ENCODE assay signal across 12 cellular contexts in the genomic region with DNA sequence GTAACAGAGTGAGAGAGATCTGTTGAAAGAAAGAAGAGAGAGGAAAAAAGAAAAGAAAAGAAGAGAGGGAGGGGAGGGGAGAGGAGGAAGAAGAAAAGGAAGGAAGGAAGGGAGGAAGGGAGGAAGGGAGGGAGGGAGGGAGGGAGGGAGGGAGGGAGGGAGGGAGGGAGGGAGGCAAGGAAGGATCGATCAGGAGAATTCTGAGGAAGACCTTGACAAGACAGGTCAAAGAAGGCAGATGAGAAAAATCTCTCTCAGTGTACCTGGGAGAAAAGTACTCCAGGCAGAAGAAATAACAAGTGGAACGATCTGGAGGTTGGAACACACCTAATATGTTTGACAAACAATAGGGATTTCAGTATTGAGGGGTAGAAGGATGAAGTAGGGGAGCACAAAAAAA.
DNase-seq lines count a peak whose midpoint lies in the region; ATAC-seq and TF ChIP-seq lines count a peak whose summit lies in the region.
"Had no signal": no experiment of that assay in that cellular context is flagged by ENCODE, and none has a peak within 500 bp of the region (broad histone marks: within the 10 kb centered on the region; RNA-seq: fewer than 3 reads in every experiment).

No MANE protein-coding gene starts in this region.

- H2AFZ ChIP-seq in mammary epithelial cell (ENCODE audit: low read depth, low read length) = no peak overlapping the region
- no peak overlapping the region for H2AFZ ChIP-seq in HCT116 (ENCODE audit: low read depth, low read length, poor library complexity, severe bottlenecking)

- CTCF ChIA-PET in MCF 10A (lab: Yijun Ruan, JAX) = no interaction called here
- CTCF ChIA-PET in mammary epithelial cell (lab: Charles Lee; ENCODE audit: low non-redundant PET) = no interaction called here
- CTCF ChIA-PET in HCT116 (lab: Charles Lee) = no interaction called here
- CTCF ChIA-PET in WTC11 (lab: Charles Lee) = interaction anchor here (0.6 kb wide), 1 partner anchor 10 kb away, joined by 3 read pairs; no protein-coding TSS in a partner anchor

- H4K20me1 ChIP-seq in mammary epithelial cell (ENCODE audit: insufficient read depth, low read length) (no peaks in the 10 kb centered on the region), HCT116 (ENCODE audit: insufficient read depth) (peaks cover 4% of the 10 kb centered on the region; the same call in 1 of the 2 replicates)

- H3K4me3 ChIP-seq in mammary epithelial cell (replicated peaks in 1 of 3; ENCODE audit: insufficient read depth in 1 of 3, low read depth in 2 of 3, low read length in 3 of 3) (no peak overlapping the region), HCT116 (replicated peaks in 1 of 2; ENCODE audit: low read depth in 1 of 2, low read length in 2 of 2) (no peak overlapping the region)
- H3K4me3 ChIP-seq: BLaER1 treated with 17β-estradiol and CSF1 and Interleukin-3, amounts not matched to agents 10 nM and 100 nM had no signal

- H3K9ac ChIP-seq in mammary epithelial cell (ENCODE audit: insufficient read depth, low read length) = no peak overlapping the region
- no peak overlapping the region for H3K9ac ChIP-seq in HCT116 (ENCODE audit: low read length)
- H3K9ac ChIP-seq: BLaER1 treated with 17β-estradiol and CSF1 and Interleukin-3, amounts not matched to agents 10 nM and 100 nM had no signal

- H3K27me3 Mint-ChIP-seq in MCF 10A (ENCODE audit: insufficient read depth, unreplicated experiment) (no peaks in the 10 kb centered on the region), WTC11 (ENCODE audit: low read depth) (no peaks in the 10 kb centered on the region)
- H3K27me3 Mint-ChIP-seq: B cell; CD8-positive, alpha-beta memory T cell had no signal

- in situ Hi-C loops in mammary epithelial cell (cut with MboI; ENCODE audit: low sequenced_read_pairs in 2 of 2) = no loop called here

- no CpG with 5 or more reads among the region's 2 CpGs for WGBS in mammary epithelial cell (ENCODE audit: low coverage, missing lambda C conversion rate)

- H3K4me1 ChIP-seq in mammary epithelial cell (ENCODE audit: insufficient read depth, low read length) (peaks cover 14% of the 10 kb centered on the region), HCT116 (ENCODE audit: control insufficient read depth in 1 of 2, insufficient read depth in 2 of 2, low read length in 2 of 2) (peaks cover 13 to 14% of the 10 kb centered on the region in 2 experiments; a peak in 3 of 4 replicates)
- H3K4me1 ChIP-seq: BLaER1 treated with 17β-estradiol and CSF1 and Interleukin-3, amounts not matched to agents 10 nM and 100 nM; Caco-2 had no signal

- POLR2A ChIA-PET in MCF 10A (lab: Yijun Ruan, JAX) (no interaction called here), HCT116 (lab: Charles Lee) (no interaction called here), WTC11 (lab: Charles Lee) (no interaction called here)

- H3K4me1 Mint-ChIP-seq in MCF 10A (ENCODE audit: insufficient read depth, unreplicated experiment) (peaks cover 12% of the 10 kb centered on the region), WTC11 (peaks cover 13% of the 10 kb centered on the region)

- TF ChIP-seq RAD21 in HCT116 (IDR thresholded peaks at IDR 0.05; ENCODE audit: low read depth) = no peak

- no peaks in the 10 kb centered on the region for H3K9me3 ChIP-seq in mammary epithelial cell (replicated peaks; ENCODE audit: insufficient read depth, low read length)
- no peaks in the 10 kb centered on the region for H3K9me3 ChIP-seq in HCT116 (ENCODE audit: control insufficient read depth in 1 of 2, insufficient read depth in 1 of 2, low read depth in 1 of 2, low read length in 2 of 2)
- H3K9me3 ChIP-seq: BLaER1 treated with 17β-estradiol and CSF1 and Interleukin-3, amounts not matched to agents 10 nM and 100 nM; Caco-2 had no signal

- no peak for TF ChIP-seq CTCF in MCF 10A (IDR thresholded peaks at IDR 0.05; ENCODE audit: unreplicated experiment)
- no peak for TF ChIP-seq CTCF in mammary epithelial cell (conservative IDR thresholded peaks at IDR 0.05 in 1 of 2, IDR thresholded peaks at IDR 0.05 in 1 of 2; ENCODE audit: extremely low read depth in 1 of 2, insufficient read depth in 1 of 2, low read depth in 1 of 2, low read length in 2 of 2)
- no peak for TF ChIP-seq CTCF in HCT116 (IDR thresholded peaks at IDR 0.05 in 2 of 3, conservative IDR thresholded peaks at IDR 0.05 in 1 of 3; ENCODE audit: borderline replicate concordance in 1 of 3, insufficient read depth in 1 of 3, low read depth in 2 of 3, low read length in 2 of 3)
- no peak for TF ChIP-seq CTCF in WTC11 (IDR thresholded peaks at IDR 0.05)

- no peaks in the 10 kb centered on the region for H3K9me2 ChIP-seq in HCT116 (ENCODE audit: insufficient read depth)

- no peak overlapping the region for H3K27ac ChIP-seq in mammary epithelial cell (ENCODE audit: insufficient read depth, low read depth, low read length)
- H3K27ac ChIP-seq in HCT116 (ENCODE audit: low read depth, low read length) = no peak overlapping the region
- H3K27ac ChIP-seq: BLaER1 treated with 17β-estradiol and CSF1 and Interleukin-3, amounts not matched to agents 10 nM and 100 nM had no signal

- H3K4me2 ChIP-seq in mammary epithelial cell (ENCODE audit: insufficient read depth, low read depth, low read length) (no peak overlapping the region), HCT116 (ENCODE audit: low read length) (peak overlapping the region; percentile 44)
- H3K4me2 ChIP-seq: BLaER1 treated with 17β-estradiol and CSF1 and Interleukin-3, amounts not matched to agents 10 nM and 100 nM had no signal

- peaks cover 60% of the 10 kb centered on the region for H3K79me2 ChIP-seq in mammary epithelial cell (ENCODE audit: insufficient read depth, low read length)
- H3K79me2 ChIP-seq in HCT116 (ENCODE audit: insufficient read depth, low read length) = peaks cover 7% of the 10 kb centered on the region; the same call in 1 of the 2 replicates

- peaks cover 5% of the 10 kb centered on the region for H3K36me3 ChIP-seq in mammary epithelial cell (ENCODE audit: insufficient read depth, low read length)
- H3K36me3 ChIP-seq in HCT116 (ENCODE audit: control insufficient read depth in 1 of 2, insufficient read depth in 2 of 2, low read length in 2 of 2) = no peaks in the 10 kb centered on the region

- H3K27me3 ChIP-seq in mammary epithelial cell (ENCODE audit: insufficient read depth, low read length) (no peaks in the 10 kb centered on the region), HCT116 (ENCODE audit: insufficient read depth, low read length) (no peaks in the 10 kb centered on the region)
- H3K27me3 ChIP-seq: BLaER1 treated with 17β-estradiol and CSF1 and Interleukin-3, amounts not matched to agents 10 nM and 100 nM had no signal

- DNase-seq in MCF 10A (ENCODE audit: unreplicated experiment) (no peak), mammary epithelial cell (no peak), HCT116 (ENCODE audit: low read depth, low spot score) (no peak), WTC11 (ENCODE audit: low spot score) (no peak), HPDE6-E6E7 (ENCODE audit: extremely low spot score) (no peak), HK-2 (ENCODE audit: unreplicated experiment) (no peak)
- DNase-seq: Caco-2; CD8-positive, alpha-beta memory T cell; H9; IMR-90 had no signal

- intact Hi-C loops in MCF 10A (cut with micrococcal nuclease) (no loop called here), mammary epithelial cell (cut with micrococcal nuclease) (loop anchor here (10.0 kb wide), 1 partner anchor 125 kb away; no protein-coding TSS in a partner anchor), HCT116 (cut with micrococcal nuclease) (no loop called here)

- H3K36me3 Mint-ChIP-seq in MCF 10A (ENCODE audit: insufficient read depth, unreplicated experiment) (peaks cover 20% of the 10 kb centered on the region), WTC11 (peaks cover 3% of the 10 kb centered on the region; the same call in 1 of the 2 replicates)

- H3K9me3 Mint-ChIP-seq in MCF 10A (ENCODE audit: unreplicated experiment) (no peaks in the 10 kb centered on the region), WTC11 (no peaks in the 10 kb centered on the region)
- H3K9me3 Mint-ChIP-seq: CD8-positive, alpha-beta memory T cell; H9 had no signal

- dilution Hi-C loops in mammary epithelial cell (cut with HindIII; ENCODE audit: low sequenced_read_pairs) = no loop called here

- no peak for ATAC-seq in HCT116
- ATAC-seq in WTC11 = no peak

- BruUV-seq in MCF 10A (replicated peaks; lab: Mats Ljungman, UMichigan) (no TSS peak), mammary epithelial cell (replicated peaks; lab: Mats Ljungman, UMichigan) (no TSS peak), HCT116 (replicated peaks; lab: Mats Ljungman, UMichigan) (no TSS peak)

- TF ChIP-seq POLR2A in HCT116 (IDR thresholded peaks at IDR 0.05; ENCODE audit: borderline replicate concordance, extremely low read depth, insufficient read depth, insufficient read length) = no peak

- H3K4me3 Mint-ChIP-seq in MCF 10A (ENCODE audit: unreplicated experiment) (no peak overlapping the region), WTC11 (no peak overlapping the region)
- H3K4me3 Mint-ChIP-seq: B cell; CD8-positive, alpha-beta memory T cell; H9 had no signal

- RAD21 ChIA-PET in HCT116 (lab: Charles Lee; ENCODE audit: low non-redundant PET in 1 of 2, low total read pairs in 2 of 2, uncharacterized antibody in 2 of 2, unreplicated experiment in 2 of 2) = no interaction called here

- H3K27ac Mint-ChIP-seq in MCF 10A (ENCODE audit: low read depth, unreplicated experiment) (peak overlapping the region; percentile 24), WTC11 (peak overlapping the region; percentile 55; the same call in 1 of the 2 replicates)
- H3K27ac Mint-ChIP-seq: B cell had no signal

TF ChIP-seq in HCT116, 20 proteins besides CTCF, POLR2A, EP300 and RAD21 (continues in another document):
- TF ChIP-seq CEBPB (IDR thresholded peaks at IDR 0.05; ENCODE audit: low read depth) (no peak), POLR2AphosphoS5 (IDR thresholded peaks at IDR 0.05; ENCODE audit: low read depth, low read length) (no peak), JUND (IDR thresholded peaks at IDR 0.05) (no peak), YY1 (IDR thresholded peaks at IDR 0.05; ENCODE audit: extremely low read depth, insufficient replicate concordance, low read depth, low read length) (no peak), SIN3A (IDR thresholded peaks at IDR 0.05; ENCODE audit: low read depth) (no peak)

TF ChIP-seq in WTC11, 78 proteins besides CTCF, POLR2A, EP300 and RAD21 (continues in another document):
- TF ChIP-seq FOXP1 (CRISPR knock-in tag; IDR thresholded peaks at IDR 0.05; ENCODE audit: borderline replicate concordance) = no peak
- no peak for TF ChIP-seq MYBL2 (CRISPR knock-in tag; IDR thresholded peaks at IDR 0.05)
- no peak for TF ChIP-seq FOXJ3 (CRISPR knock-in tag; IDR thresholded peaks at IDR 0.05; ENCODE audit: borderline replicate concordance)
